ENCODE assay signal across 24 cellular contexts in genomic region chr15:88300018-88300549, GRCh38. TPM values are rescaled to one million over a fixed set of nuclear protein-coding genes. Genes with fewer than 3 reads are reported as not detected.
"Had no signal": no experiment of that assay in that cellular context is flagged by ENCODE, and none has a peak within 500 bp of the region (broad histone marks: within the 10 kb centered on the region; RNA-seq: fewer than 3 reads in every experiment).

No MANE protein-coding gene starts in this region.

- H3K4me1 Mint-ChIP-seq: activated naive CD8-positive, alpha-beta T cell treated with anti-CD3 and anti-CD28 coated beads, Interleukin-2, amount 10 ng/mL, durations not matched to agents 7 days and 5 days had no signal

- H3K36me3 ChIP-seq: adrenal gland, MG63 had no signal

- H3K27ac Mint-ChIP-seq: activated CD8-positive, alpha-beta T cell treated with anti-CD3 and anti-CD28 coated beads for 36 hours; activated naive CD8-positive, alpha-beta T cell treated with anti-CD3 and anti-CD28 coated beads, Interleukin-2, amount 10 ng/mL, durations not matched to agents 7 days and 5 days had no signal

- H3K4me3 ChIP-seq: adrenal gland, MG63 had no signal

- DNase-seq: activated CD4-positive, alpha-beta T cell treated with anti-CD3 and anti-CD28 coated beads for 4 hours; activated CD8-positive, alpha-beta memory T cell treated with anti-CD3 and anti-CD28 coated beads, Interleukin-2, amount 50 U/mL, for 48 hours; activated CD8-positive, alpha-beta T cell treated with anti-CD3 and anti-CD28 coated beads for 36 hours; activated naive CD4-positive, alpha-beta T cell treated with anti-CD3 and anti-CD28 coated beads, Interleukin-2, amount 50 U/mL, for 16 hours; activated naive CD8-positive, alpha-beta T cell treated with anti-CD3 and anti-CD28 coated beads, Interleukin-2, amount 10 ng/mL, durations not matched to agents 7 days and 5 days; activated T-cell treated with anti-CD3 and anti-CD28 coated beads, Interleukin-2, amount 50 U/mL, for 1 hour; adrenal gland; anterior cingulate cortex; MG63; MV-4-11; NCI-H1092 treated with DMSO at 0.1 percent for 48 hours; NCI-H1417 treated with DMSO at 0.1 percent for 48 hours; NCI-H1694; NCI-H2029; NCI-H2107; NCI-H345; NCI-H510A; NCI-H526 treated with DMSO at 0.1 percent for 48 hours; SIG-M5 had no signal

- H3K27ac ChIP-seq: adrenal gland, KMS-11, VCaP had no signal

- H3K9me3 Mint-ChIP-seq: activated CD8-positive, alpha-beta T cell treated with anti-CD3 and anti-CD28 coated beads for 36 hours; activated naive CD8-positive, alpha-beta T cell treated with anti-CD3 and anti-CD28 coated beads, Interleukin-2, amount 10 ng/mL, durations not matched to agents 7 days and 5 days had no signal

- H3K4me3 Mint-ChIP-seq: activated CD8-positive, alpha-beta T cell treated with anti-CD3 and anti-CD28 coated beads for 36 hours; activated naive CD8-positive, alpha-beta T cell treated with anti-CD3 and anti-CD28 coated beads, Interleukin-2, amount 10 ng/mL, durations not matched to agents 7 days and 5 days had no signal

- H3K9ac ChIP-seq: KMS-11 had no signal

- H3K27me3 ChIP-seq: adrenal gland, MG63 had no signal

- H3K9me3 ChIP-seq: adrenal gland, MG63 had no signal

- H3K4me2 ChIP-seq: KMS-11 had no signal

- H3K36me3 Mint-ChIP-seq: activated naive CD8-positive, alpha-beta T cell treated with anti-CD3 and anti-CD28 coated beads, Interleukin-2, amount 10 ng/mL, durations not matched to agents 7 days and 5 days had no signal

- ATAC-seq: activated CD4-positive, CD25-positive, alpha-beta regulatory T cell treated with anti-CD3 and anti-CD28 coated beads, Interleukin-2, amount 50 U/mL, for 24 hours; activated CD8-positive, alpha-beta T cell treated with anti-CD3 and anti-CD28 coated beads for 36 hours had no signal

- H3K4me1 ChIP-seq: adrenal gland had no signal

RNA-seq across cellular contexts. Expression of gene NTRK3, which starts 43.5 kb away (rescaled TPM):
- total RNA-seq: activated CD8-positive, alpha-beta T cell treated with anti-CD3 and anti-CD28 coated beads for 36 hours; activated naive CD8-positive, alpha-beta T cell treated with anti-CD3 and anti-CD28 coated beads, Interleukin-2, amount 10 ng/mL, durations not matched to agents 7 days and 5 days; chondrocyte; T-helper 2 cell treated with Interferon-gamma antibody and Interleukin-4, amounts not matched to agents 100 ng/mL and 5 ng/mL, for 36 hours had no signal
